ENCODE assay signal across 11 cellular contexts in genomic region chr16:10200823-10201571, GRCh38. TPM values are rescaled to one million over a fixed set of nuclear protein-coding genes. Genes with fewer than 3 reads are reported as not detected.
DNase-seq lines count a peak whose midpoint lies in the region; ATAC-seq lines count a peak whose summit lies in the region.
"Had no signal": no experiment of that assay in that cellular context is flagged by ENCODE, and none has a peak within 500 bp of the region (broad histone marks: within the 10 kb centered on the region; RNA-seq: fewer than 3 reads in every experiment).

No MANE protein-coding gene starts in this region.

- ATAC-seq in GM21723 (IDR thresholded peaks at IDR 0.05; ENCODE audit: unreplicated experiment): no peak
- no peak for ATAC-seq in activated CD4-positive, CD25-positive, alpha-beta regulatory T cell treated with anti-CD3 and anti-CD28 coated beads, Interleukin-2, amount 50 U/mL, for 24 hours
- ATAC-seq: CD8-positive, alpha-beta T cell; GM12878 had no signal

- CTCF ChIA-PET in activated naive CD4-positive, alpha-beta T cell treated with anti-CD3 and anti-CD28 coated beads for 36 hours (lab: Charles Lee): no interaction called here

- intact Hi-C loops in activated naive CD4-positive, alpha-beta T cell treated with anti-CD3 and anti-CD28 coated beads for 36 hours (cut with micrococcal nuclease): no loop called here

- H3K36me3 Mint-ChIP-seq in activated naive CD4-positive, alpha-beta T cell treated with anti-CD3 and anti-CD28 coated beads, Interleukin-2, amount 50 U/mL, for 24 hours: no peaks in the 10 kb centered on the region
- H3K36me3 Mint-ChIP-seq in activated naive CD4-positive, alpha-beta T cell treated with anti-CD3 and anti-CD28 coated beads for 36 hours (ENCODE audit: low read depth): no peaks in the 10 kb centered on the region
- H3K36me3 Mint-ChIP-seq: CD8-positive, alpha-beta T cell had no signal

- no peak overlapping the region for H3K4me3 Mint-ChIP-seq in activated naive CD4-positive, alpha-beta T cell treated with anti-CD3 and anti-CD28 coated beads, Interleukin-2, amount 50 U/mL, for 24 hours
- H3K4me3 Mint-ChIP-seq in activated naive CD4-positive, alpha-beta T cell treated with anti-CD3 and anti-CD28 coated beads for 36 hours: no peak overlapping the region
- H3K4me3 Mint-ChIP-seq: B cell; CD8-positive, alpha-beta T cell had no signal

- no peaks in the 10 kb centered on the region for H3K9me3 Mint-ChIP-seq in activated naive CD4-positive, alpha-beta T cell treated with anti-CD3 and anti-CD28 coated beads, Interleukin-2, amount 50 U/mL, for 24 hours
- no peaks in the 10 kb centered on the region for H3K9me3 Mint-ChIP-seq in activated naive CD4-positive, alpha-beta T cell treated with anti-CD3 and anti-CD28 coated beads for 36 hours

- no peak for DNase-seq in activated naive CD4-positive, alpha-beta T cell treated with anti-CD3 and anti-CD28 coated beads for 36 hours
- peak; percentile 39 for DNase-seq in NCI-H1694 treated with DMSO at 0.1 percent for 48 hours (lab: John Stamatoyannopoulos, UW)
- peak; percentile 56 to 59 for DNase-seq in cerebellar nuclear complex (lab: John Stamatoyannopoulos, UW)
- DNase-seq in putamen (ENCODE audit: low spot score): no peak
- DNase-seq: Calu3; CD8-positive, alpha-beta T cell had no signal

- peak overlapping the region; percentile 52 for H3K27ac Mint-ChIP-seq in activated naive CD4-positive, alpha-beta T cell treated with anti-CD3 and anti-CD28 coated beads, Interleukin-2, amount 50 U/mL, for 24 hours
- no peak overlapping the region for H3K27ac Mint-ChIP-seq in activated naive CD4-positive, alpha-beta T cell treated with anti-CD3 and anti-CD28 coated beads for 36 hours
- H3K27ac Mint-ChIP-seq: B cell; CD8-positive, alpha-beta T cell had no signal

- peaks cover 6% of the 10 kb centered on the region for H3K27me3 Mint-ChIP-seq in activated naive CD4-positive, alpha-beta T cell treated with anti-CD3 and anti-CD28 coated beads, Interleukin-2, amount 50 U/mL, for 24 hours
- no peaks in the 10 kb centered on the region for H3K27me3 Mint-ChIP-seq in activated naive CD4-positive, alpha-beta T cell treated with anti-CD3 and anti-CD28 coated beads for 36 hours (ENCODE audit: low read depth)

- H3K4me1 Mint-ChIP-seq in activated naive CD4-positive, alpha-beta T cell treated with anti-CD3 and anti-CD28 coated beads, Interleukin-2, amount 50 U/mL, for 24 hours: no peaks in the 10 kb centered on the region
- H3K4me1 Mint-ChIP-seq in activated naive CD4-positive, alpha-beta T cell treated with anti-CD3 and anti-CD28 coated beads for 36 hours (ENCODE audit: low read depth): no peaks in the 10 kb centered on the region
- H3K4me1 Mint-ChIP-seq: B cell had no signal

RNA-seq across cellular contexts. Expression of gene GRIN2A, which starts 18.8 kb away (rescaled TPM):
- total RNA-seq in activated naive CD4-positive, alpha-beta T cell treated with anti-CD3 and anti-CD28 coated beads for 36 hours: not detected
- total RNA-seq: CD8-positive, alpha-beta T cell had no signal

Comparison
In these comparisons a context has a peak if more than half of its experiments do, and no peak if none do; other contexts are left out.
1. DNase-seq: peak in NCI-H1694 treated with DMSO at 0.1 percent for 48 hours (single experiment) and cerebellar nuclear complex (2 of 2); none in activated naive CD4-positive, alpha-beta T cell treated with anti-CD3 and anti-CD28 coated beads for 36 hours (single experiment) and putamen (single experiment).